In the genomic region with DNA sequence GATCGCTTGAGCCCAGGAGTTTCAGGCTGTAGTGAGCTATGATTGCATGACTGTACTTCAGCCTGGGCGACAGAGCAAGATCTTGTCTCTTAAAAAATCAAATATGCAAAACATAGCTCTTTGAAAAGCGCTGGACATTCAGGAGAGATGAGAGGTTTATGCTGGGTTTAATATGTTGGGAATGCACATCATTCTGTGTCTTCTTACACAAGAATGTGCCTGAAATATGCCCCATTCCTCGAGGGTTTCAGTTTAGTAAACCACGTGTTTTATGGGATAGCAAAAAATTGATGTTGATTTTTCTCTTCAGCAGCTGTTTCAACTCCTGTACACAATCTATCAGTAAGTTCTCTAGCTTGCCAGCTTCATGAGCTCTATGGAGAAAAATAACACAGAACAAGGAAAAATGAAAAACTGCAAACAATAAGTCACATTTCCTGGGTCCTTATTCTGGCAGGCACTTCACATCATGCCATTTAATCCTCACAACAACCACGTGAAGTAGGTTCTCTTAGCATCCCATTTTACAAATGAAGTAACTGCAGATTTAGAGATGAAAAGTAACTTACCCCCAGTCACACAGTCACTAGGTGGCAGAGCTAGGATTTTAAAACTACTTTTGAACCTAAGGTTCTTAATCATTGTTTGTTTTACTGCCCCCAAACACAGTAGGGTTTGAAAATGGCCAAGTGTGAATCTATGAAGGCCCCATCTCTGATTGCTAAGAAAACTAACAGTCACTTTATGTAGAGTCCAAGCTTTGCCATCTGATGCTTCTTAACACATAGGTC, we compare ENCODE assay signal across 18 cellular contexts.
DNase-seq lines count a peak whose midpoint lies in the region; ATAC-seq and TF ChIP-seq lines count a peak whose summit lies in the region.
"Had no signal": no experiment of that assay in that cellular context is flagged by ENCODE, and none has a peak within 500 bp of the region (broad histone marks: within the 10 kb centered on the region; RNA-seq: fewer than 3 reads in every experiment).

No MANE protein-coding gene starts in this region.

- H2AFZ ChIP-seq in hepatocyte: no peak overlapping the region

- TF ChIP-seq EP300 in transverse colon (IDR thresholded peaks at IDR 0.05; ENCODE audit: low read depth): no peak

- no peaks in the 10 kb centered on the region for H4K20me1 ChIP-seq in hepatocyte (ENCODE audit: insufficient read depth, poor library complexity, severe bottlenecking)

- H3K4me1 ChIP-seq in hepatocyte (ENCODE audit: insufficient read depth) (no peaks in the 10 kb centered on the region), transverse colon (peaks cover 0 to 10% (median 0%) of the 10 kb centered on the region in 4 donors), ascending aorta (peaks cover 0 to 12% of the 10 kb centered on the region in 2 donors)
- H3K4me1 ChIP-seq: A549, SJSA1, vagina had no signal

- ATAC-seq in HG02852 (IDR thresholded peaks at IDR 0.05; ENCODE audit: unreplicated experiment): no peak
- ATAC-seq: A549; activated CD8-positive, alpha-beta T cell treated with anti-CD3 and anti-CD28 coated beads for 36 hours; GM12878 had no signal

- H3K9me2 ChIP-seq in hepatocyte (replicated peaks; ENCODE audit: insufficient read depth): no peaks in the 10 kb centered on the region

- peak; percentile 33 for TF ChIP-seq CTCF in AG04450 (IDR thresholded peaks at IDR 0.05; ENCODE audit: low read depth, low read length)
- TF ChIP-seq CTCF in hepatocyte (IDR thresholded peaks at IDR 0.05; ENCODE audit: poor library complexity): peak; percentile 16
- no peak for TF ChIP-seq CTCF in transverse colon (IDR thresholded peaks at IDR 0.05)
- TF ChIP-seq CTCF in ascending aorta (IDR thresholded peaks at IDR 0.05): peak in 1 of 3 experiments; percentile 6

- 71% methylated on average over 6 of the region's 6 CpGs for WGBS in hepatocyte (ENCODE audit: low lambda C conversion rate, missing lambda C conversion rate)
- WGBS in transverse colon (ENCODE audit: low coverage in 1 of 2), 2 donors: 44 to 47% methylated on average over 6 of the region's 6 CpGs

- DNase-seq in AG04450 (ENCODE audit: low read depth, low spot score) (peak; percentile 53), HCEC 1CT (peak; percentile 52), amniotic epithelial cell (ENCODE audit: low read depth) (peak; percentile 20), hepatocyte (ENCODE audit: low spot score) (no peak), hypothalamus (lab: John Stamatoyannopoulos, UW) (no peak), transverse colon (no peak), ascending aorta (ENCODE audit: low spot score in 2 of 2) (no peak)
- DNase-seq: activated CD8-positive, alpha-beta T cell treated with anti-CD3 and anti-CD28 coated beads for 36 hours; cerebellar nuclear complex; immature natural killer cell; NCI-H1436 treated with DMSO at 0.1 percent for 48 hours; NCI-H345; retina had no signal

- intact Hi-C loops in transverse colon (cut with DNase I; ENCODE audit: low total_unique reads): no loop called here
- intact Hi-C loops in ascending aorta (cut with DNase I): loop anchor here (10.0 kb wide), 1 partner anchor 277 kb away; no protein-coding TSS in a partner anchor

- H3K4me3 ChIP-seq in AG04450 (ENCODE audit: low read depth, low read length) (no peak overlapping the region), hepatocyte (no peak overlapping the region), transverse colon (no peak overlapping the region), ascending aorta (no peak overlapping the region)
- H3K4me3 ChIP-seq: A549, GM12878, SJSA1, vagina had no signal

- no peaks in the 10 kb centered on the region for H3K9me3 ChIP-seq in AG04450 (ENCODE audit: control insufficient read depth, insufficient read depth, low read length)
- H3K9me3 ChIP-seq in hepatocyte (ENCODE audit: low read depth): no peaks in the 10 kb centered on the region
- H3K9me3 ChIP-seq in transverse colon: no peaks in the 10 kb centered on the region
- no peaks in the 10 kb centered on the region for H3K9me3 ChIP-seq in ascending aorta
- H3K9me3 ChIP-seq: A549, SJSA1, vagina had no signal

- CTCF ChIA-PET in AG04450 (lab: Charles Lee): interaction anchor here (0.7 to 2.4 kb wide), 11 partner anchors 15 to 282 kb away, joined by 3 to 14 read pairs (median 3); no protein-coding TSS in a partner anchor

- H3K79me2 ChIP-seq in hepatocyte: no peaks in the 10 kb centered on the region

- H3K27me3 ChIP-seq in AG04450 (ENCODE audit: control insufficient read depth, insufficient read depth, low read length): no peaks in the 10 kb centered on the region
- no peaks in the 10 kb centered on the region for H3K27me3 ChIP-seq in hepatocyte
- no peaks in the 10 kb centered on the region for H3K27me3 ChIP-seq in transverse colon
- H3K27me3 ChIP-seq in ascending aorta: no peaks in the 10 kb centered on the region
- H3K27me3 ChIP-seq: SJSA1, vagina had no signal

- no peaks in the 10 kb centered on the region for H3K36me3 ChIP-seq in hepatocyte (replicated peaks; ENCODE audit: insufficient read depth, low read depth)
- H3K36me3 ChIP-seq in transverse colon: no peaks in the 10 kb centered on the region
- H3K36me3 ChIP-seq in ascending aorta: no peaks in the 10 kb centered on the region
- H3K36me3 ChIP-seq: SJSA1, vagina had no signal

- POLR2A ChIA-PET in AG04450 (lab: Yijun Ruan, JAX): interaction anchor here (1.2 kb wide), 1 partner anchor 81 kb away, joined by 3 read pairs; no protein-coding TSS in a partner anchor

- TF ChIP-seq POLR2A in transverse colon (IDR thresholded peaks at IDR 0.05): no peak

- no peak overlapping the region for H3K4me2 ChIP-seq in hepatocyte
- H3K4me2 ChIP-seq: A549 had no signal

- peak overlapping the region; percentile 22 for H3K27ac ChIP-seq in AG04450 (ENCODE audit: low read depth, low read length)
- H3K27ac ChIP-seq in hepatocyte: no peak overlapping the region
- H3K27ac ChIP-seq in transverse colon: no peak overlapping the region
- H3K27ac ChIP-seq in ascending aorta: peak overlapping the region in 1 of 2 donors; percentile 41
- H3K27ac ChIP-seq: A549, SJSA1, vagina had no signal

- in situ Hi-C loops in transverse colon (cut with MboI; ENCODE audit: low pct_ligation_motif_present in 1 of 4, low pct_unique_long_range_greater_than_20kb in 1 of 4, low sequenced_read_pairs in 3 of 4): no loop called here

Comparison
In these comparisons a context has a peak if more than half of its experiments do, and no peak if none do; other contexts are left out.
1. DNase-seq: peak in AG04450 (single experiment), HCEC 1CT (single experiment) and amniotic epithelial cell (single experiment); none in hepatocyte (single experiment), hypothalamus (0 of 51), transverse colon (single experiment) and ascending aorta (0 of 2).
2. CTCF ChIP-seq: peak in AG04450 (single experiment) and hepatocyte (single experiment); none in transverse colon (0 of 5).